In the genomic region with DNA sequence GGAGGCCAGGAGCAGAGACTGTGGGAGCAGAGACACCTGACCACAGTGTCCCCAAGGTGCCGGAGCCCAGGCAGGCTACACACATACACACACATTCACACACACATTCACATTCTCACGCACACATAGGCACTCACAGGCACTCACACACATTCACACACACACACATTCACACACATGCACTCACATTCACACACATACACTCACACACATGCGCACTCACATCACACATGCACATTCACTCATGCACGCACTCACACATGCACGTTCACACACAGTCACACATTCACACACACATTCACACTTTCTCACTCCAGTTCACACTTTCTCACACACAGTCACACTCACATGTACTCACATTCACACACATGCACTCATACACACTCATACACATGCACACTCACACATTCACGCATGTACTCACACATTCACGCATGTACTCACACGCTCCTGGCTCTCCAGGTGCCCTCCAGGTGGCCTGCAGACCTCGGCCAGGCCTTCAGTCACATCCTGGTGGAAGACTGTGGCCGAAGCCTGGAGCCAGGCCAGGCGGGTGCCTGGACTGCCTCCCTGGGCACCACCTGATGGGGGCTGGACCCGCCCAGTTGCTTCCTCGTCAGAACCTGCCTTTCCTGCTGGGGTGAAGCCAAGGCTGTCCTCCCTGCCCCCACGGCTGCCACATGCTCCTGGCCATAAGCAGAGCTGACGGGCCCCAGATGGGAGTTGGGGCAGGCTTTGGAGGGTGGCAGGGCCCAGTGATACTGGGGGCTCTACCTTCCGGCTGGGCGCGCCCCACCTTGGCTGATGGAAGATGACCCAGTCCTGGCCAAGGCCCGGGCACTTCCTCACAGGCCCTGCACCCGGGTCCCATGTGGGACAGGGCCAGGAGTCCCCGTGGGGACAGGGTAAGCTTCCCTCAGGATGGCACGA, we compare ENCODE assay signal across 1 cellular context.
TF ChIP-seq lines count a peak whose summit lies in the region.

No MANE protein-coding gene starts in this region.

TF ChIP-seq in IMR-90, 13 proteins besides CTCF, POLR2A, EP300 and RAD21 (continued from another document):
- TF ChIP-seq, protein P1, sequence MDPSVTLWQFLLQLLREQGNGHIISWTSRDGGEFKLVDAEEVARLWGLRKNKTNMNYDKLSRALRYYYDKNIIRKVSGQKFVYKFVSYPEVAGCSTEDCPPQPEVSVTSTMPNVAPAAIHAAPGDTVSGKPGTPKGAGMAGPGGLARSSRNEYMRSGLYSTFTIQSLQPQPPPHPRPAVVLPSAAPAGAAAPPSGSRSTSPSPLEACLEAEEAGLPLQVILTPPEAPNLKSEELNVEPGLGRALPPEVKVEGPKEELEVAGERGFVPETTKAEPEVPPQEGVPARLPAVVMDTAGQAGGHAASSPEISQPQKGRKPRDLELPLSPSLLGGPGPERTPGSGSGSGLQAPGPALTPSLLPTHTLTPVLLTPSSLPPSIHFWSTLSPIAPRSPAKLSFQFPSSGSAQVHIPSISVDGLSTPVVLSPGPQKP (IDR thresholded peaks at IDR 0.05; ENCODE audit: borderline replicate concordance, low read depth, low read length): no peak
- TF ChIP-seq, protein P2, sequence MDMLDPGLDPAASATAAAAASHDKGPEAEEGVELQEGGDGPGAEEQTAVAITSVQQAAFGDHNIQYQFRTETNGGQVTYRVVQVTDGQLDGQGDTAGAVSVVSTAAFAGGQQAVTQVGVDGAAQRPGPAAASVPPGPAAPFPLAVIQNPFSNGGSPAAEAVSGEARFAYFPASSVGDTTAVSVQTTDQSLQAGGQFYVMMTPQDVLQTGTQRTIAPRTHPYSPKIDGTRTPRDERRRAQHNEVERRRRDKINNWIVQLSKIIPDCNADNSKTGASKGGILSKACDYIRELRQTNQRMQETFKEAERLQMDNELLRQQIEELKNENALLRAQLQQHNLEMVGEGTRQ (IDR thresholded peaks at IDR 0.05; ENCODE audit: low read depth, low read length): no peak
- no peak for TF ChIP-seq MXI1 (IDR thresholded peaks at IDR 0.05; ENCODE audit: borderline replicate concordance, low read depth, low read length)
- TF ChIP-seq FOS (IDR thresholded peaks at IDR 0.05; ENCODE audit: low read depth, low read length): no peak
- TF ChIP-seq RFX5 (IDR thresholded peaks at IDR 0.05; ENCODE audit: low read depth, low read length): no peak
- TF ChIP-seq MAFK (IDR thresholded peaks at IDR 0.05; ENCODE audit: low read depth, low read length): no peak
- no peak for TF ChIP-seq RCOR1 (IDR thresholded peaks at IDR 0.05; ENCODE audit: insufficient replicate concordance, low read length)
